ENCODE assay signal across 12 cellular contexts in genomic region chr14:22898302-22898894, GRCh38. TPM values are rescaled to one million over a fixed set of nuclear protein-coding genes. Genes with fewer than 3 reads are reported as not detected.
DNase-seq lines count a peak whose midpoint lies in the region; ATAC-seq and TF ChIP-seq lines count a peak whose summit lies in the region.
"Had no signal": no experiment of that assay in that cellular context is flagged by ENCODE, and none has a peak within 500 bp of the region (broad histone marks: within the 10 kb centered on the region; RNA-seq: fewer than 3 reads in every experiment).

No MANE protein-coding gene starts in this region.

- H3K79me2 ChIP-seq in mammary epithelial cell (ENCODE audit: insufficient read depth, low read length) = no peaks in the 10 kb centered on the region

- no TSS peak for BruUV-seq in mammary epithelial cell (replicated peaks; lab: Mats Ljungman, UMichigan)

- no peaks in the 10 kb centered on the region for H3K9me3 Mint-ChIP-seq in mesothelial cell of epicardium
- H3K9me3 Mint-ChIP-seq in CD4-positive, alpha-beta memory T cell = no peaks in the 10 kb centered on the region

- no peak overlapping the region for H3K27ac Mint-ChIP-seq in mesothelial cell of epicardium
- H3K27ac Mint-ChIP-seq in CD4-positive, alpha-beta memory T cell = peak overlapping the region in 1 of 7 donors; percentile 77

- H4K20me1 ChIP-seq in mammary epithelial cell (ENCODE audit: insufficient read depth, low read length) = no peaks in the 10 kb centered on the region

- H3K9me3 ChIP-seq in mammary epithelial cell (replicated peaks; ENCODE audit: insufficient read depth, low read length) = no peaks in the 10 kb centered on the region
- no peaks in the 10 kb centered on the region for H3K9me3 ChIP-seq in mesenchymal stem cell (ENCODE audit: control insufficient read depth, low read length)
- no peaks in the 10 kb centered on the region for H3K9me3 ChIP-seq in CD4-positive, alpha-beta memory T cell (ENCODE audit: control insufficient read depth in 1 of 2, low read length in 2 of 2)
- H3K9me3 ChIP-seq: MG63, tibial nerve had no signal

- peaks cover 15% of the 10 kb centered on the region for H3K4me1 ChIP-seq in mammary epithelial cell (ENCODE audit: insufficient read depth, low read length)
- no peaks in the 10 kb centered on the region for H3K4me1 ChIP-seq in mesenchymal stem cell (ENCODE audit: control insufficient read depth, insufficient read depth, low read depth, low read length)
- peaks cover 4% of the 10 kb centered on the region for H3K4me1 ChIP-seq in CD4-positive, alpha-beta memory T cell (ENCODE audit: insufficient read depth, low read length)

- no peak overlapping the region for H2BK15ac ChIP-seq in mesenchymal stem cell (ENCODE audit: low read depth, poor library complexity, severe bottlenecking)

- 28% methylated on average over 7 of the region's 7 CpGs for WGBS in mammary epithelial cell (ENCODE audit: low coverage, missing lambda C conversion rate)
- 36% methylated on average over 2 of the region's 7 CpGs for WGBS in mesenchymal stem cell

- H3K9ac ChIP-seq in mammary epithelial cell (ENCODE audit: insufficient read depth, low read length) (peak overlapping the region; percentile 2), mesenchymal stem cell (ENCODE audit: low read length) (peak overlapping the region; percentile 61)

- peak overlapping the region; percentile 41 for H4K8ac ChIP-seq in mesenchymal stem cell (ENCODE audit: low read length)

- no peak overlapping the region for H2BK120ac ChIP-seq in mesenchymal stem cell (ENCODE audit: low read depth, low read length)

- H3K4me3 Mint-ChIP-seq in mesothelial cell of epicardium = no peak overlapping the region
- H3K4me3 Mint-ChIP-seq in CD4-positive, alpha-beta memory T cell = no peak overlapping the region

- H3K18ac ChIP-seq in mesenchymal stem cell (ENCODE audit: low read depth in 1 of 2, low read length in 2 of 2) = no peak overlapping the region

- DNase-seq in AG08395 (ENCODE audit: low spot score) (peak; percentile 79), HS-27A (ENCODE audit: low read depth) (peak; percentile 31), mammary epithelial cell (peak; percentile 85), mesenchymal stem cell (peak; percentile 86), mesothelial cell of epicardium (ENCODE audit: low spot score in 2 of 2, unreplicated experiment in 2 of 2) (no peak), NCI-H2107 treated with DMSO at 0.1 percent for 48 hours (lab: John Stamatoyannopoulos, UW; ENCODE audit: unreplicated experiment) (no peak)
- DNase-seq in CD4-positive, alpha-beta memory T cell = no peak
- DNase-seq: DMS53, MG63 had no signal

- H3K4me2 ChIP-seq in mammary epithelial cell (ENCODE audit: insufficient read depth, low read depth, low read length) (no peak overlapping the region), mesenchymal stem cell (ENCODE audit: low read length, poor library complexity, severe bottlenecking) (no peak overlapping the region)

- intact Hi-C loops in mammary epithelial cell (cut with micrococcal nuclease) = loop anchor here (1.0 kb wide), 1 partner anchor 11 kb away; no protein-coding TSS in a partner anchor
- intact Hi-C loops in CD4-positive, alpha-beta memory T cell (cut with micrococcal nuclease) = no loop called here

- H3K36me3 ChIP-seq in mammary epithelial cell (ENCODE audit: insufficient read depth, low read length) = peaks cover 10% of the 10 kb centered on the region
- H3K36me3 ChIP-seq in mesenchymal stem cell (ENCODE audit: control insufficient read depth in 1 of 2, insufficient read depth in 2 of 2, low read depth in 1 of 2, low read length in 2 of 2) = peaks cover 23 to 29% of the 10 kb centered on the region in 2 experiments
- H3K36me3 ChIP-seq in CD4-positive, alpha-beta memory T cell (ENCODE audit: insufficient read depth, low read length) = peaks cover 23% of the 10 kb centered on the region
- H3K36me3 ChIP-seq: MG63 had no signal

- dilution Hi-C loops in mammary epithelial cell (cut with HindIII; ENCODE audit: low sequenced_read_pairs) = loop anchor here (5.0 kb wide), 1 partner anchor 61 kb away; the partner anchor contains the start of gene MMP14

- no peak for TF ChIP-seq CTCF in mammary epithelial cell (conservative IDR thresholded peaks at IDR 0.05 in 1 of 2, IDR thresholded peaks at IDR 0.05 in 1 of 2; ENCODE audit: extremely low read depth in 1 of 2, insufficient read depth in 1 of 2, low read depth in 1 of 2, low read length in 2 of 2)
- TF ChIP-seq CTCF in mesothelial cell of epicardium (IDR thresholded peaks at IDR 0.05; ENCODE audit: unreplicated experiment) = no peak

- H3K27ac ChIP-seq in mammary epithelial cell (ENCODE audit: insufficient read depth, low read depth, low read length) (peak overlapping the region; percentile 27), mesenchymal stem cell (ENCODE audit: low read length, poor library complexity, severe bottlenecking) (peak overlapping the region; percentile 76)
- H3K27ac ChIP-seq in CD4-positive, alpha-beta memory T cell (ENCODE audit: low read depth, low read length) = no peak overlapping the region
- H3K27ac ChIP-seq: tibial nerve had no signal

- POLR2A ChIA-PET in CD4-positive, alpha-beta memory T cell (lab: Charles Lee; ENCODE audit: partially characterized antibody) = interaction anchor here (3.0 kb wide), 1 partner anchor 15 kb away, joined by 14 read pairs; the partner anchor contains the start of gene REM2

- no peak overlapping the region for H3K4me3 ChIP-seq in mammary epithelial cell (replicated peaks in 1 of 3; ENCODE audit: insufficient read depth in 1 of 3, low read depth in 2 of 3, low read length in 3 of 3)
- H3K4me3 ChIP-seq in mesenchymal stem cell (ENCODE audit: insufficient read depth in 1 of 2, low read depth in 1 of 2, low read length in 2 of 2) = no peak overlapping the region
- no peak overlapping the region for H3K4me3 ChIP-seq in CD4-positive, alpha-beta memory T cell (ENCODE audit: low read length in 2 of 2)
- H3K4me3 ChIP-seq: MG63, tibial nerve had no signal

- no peak overlapping the region for H3K23ac ChIP-seq in mesenchymal stem cell (ENCODE audit: low read length in 2 of 2)

- peak overlapping the region; percentile 49 for H2BK5ac ChIP-seq in mesenchymal stem cell (ENCODE audit: low read depth, low read length, poor library complexity, severe bottlenecking)

- ATAC-seq in HG03045 (IDR thresholded peaks at IDR 0.05; ENCODE audit: unreplicated experiment) = no peak

- no peak overlapping the region for H2BK12ac ChIP-seq in mesenchymal stem cell (ENCODE audit: low read length in 2 of 2)

- in situ Hi-C loops in mammary epithelial cell (cut with MboI; ENCODE audit: low sequenced_read_pairs in 2 of 2) = no loop called here

- no peak overlapping the region for H3K14ac ChIP-seq in mesenchymal stem cell (ENCODE audit: low read length in 2 of 2)

- H3K27me3 ChIP-seq in mammary epithelial cell (ENCODE audit: insufficient read depth, low read length) = no peaks in the 10 kb centered on the region
- no peaks in the 10 kb centered on the region for H3K27me3 ChIP-seq in mesenchymal stem cell (ENCODE audit: control insufficient read depth in 1 of 2, insufficient read depth in 1 of 2, low read length in 2 of 2)
- no peaks in the 10 kb centered on the region for H3K27me3 ChIP-seq in CD4-positive, alpha-beta memory T cell (ENCODE audit: insufficient read depth, low read length)
- H3K27me3 ChIP-seq: MG63, tibial nerve had no signal

- H4K91ac ChIP-seq in mesenchymal stem cell (ENCODE audit: low read length) = no peak overlapping the region

- H3K27me3 Mint-ChIP-seq in mesothelial cell of epicardium (ENCODE audit: low read depth) = no peaks in the 10 kb centered on the region
- no peaks in the 10 kb centered on the region for H3K27me3 Mint-ChIP-seq in CD4-positive, alpha-beta memory T cell

- peak overlapping the region; percentile 89 for H2AK5ac ChIP-seq in mesenchymal stem cell (ENCODE audit: low read length, severe bottlenecking)

- H2AFZ ChIP-seq in mammary epithelial cell (ENCODE audit: low read depth, low read length) (peak overlapping the region; percentile 29), mesenchymal stem cell (ENCODE audit: low read depth, low read length) (no peak overlapping the region)

- H3K36me3 Mint-ChIP-seq in mesothelial cell of epicardium = peaks cover 14% of the 10 kb centered on the region
- H3K36me3 Mint-ChIP-seq in CD4-positive, alpha-beta memory T cell = peaks cover 17 to 28% of the 10 kb centered on the region in 2 donors

- H3K4ac ChIP-seq in mesenchymal stem cell (ENCODE audit: low read depth in 1 of 2, low read length in 2 of 2) = peak overlapping the region in 1 of 2 experiments; percentile 65

- peaks cover 3% of the 10 kb centered on the region for H3K79me1 ChIP-seq in mesenchymal stem cell (replicated peaks; ENCODE audit: low read length, poor library complexity, severe bottlenecking)

- H3K4me1 Mint-ChIP-seq in mesothelial cell of epicardium = no peaks in the 10 kb centered on the region
- peaks cover 5 to 15% (median 5%) of the 10 kb centered on the region in 4 donors for H3K4me1 Mint-ChIP-seq in CD4-positive, alpha-beta memory T cell

- CTCF ChIA-PET in mammary epithelial cell (lab: Charles Lee; ENCODE audit: low non-redundant PET) = interaction anchor here (0.5 to 0.6 kb wide), 2 partner anchors 46 to 573 kb away, joined by 3 read pairs; no protein-coding TSS in a partner anchor
- CTCF ChIA-PET in CD4-positive, alpha-beta memory T cell (lab: Charles Lee; ENCODE audit: partially characterized antibody) = interaction anchor here (2.0 to 9.0 kb wide), 7 partner anchors 8 to 44 kb away, joined by 5 to 123 read pairs (median 45); partner anchors contain the start of genes LRP10, PRMT5, RBM23 and REM2

RNA-seq across cellular contexts. Expression of gene REM2, which starts 15.4 kb away (rescaled TPM):
- total RNA-seq in mammary epithelial cell (under 1 TPM; 0.33 to 0.40 TPM), mesothelial cell of epicardium (2.6 to 3.0 TPM (median 3.0 TPM) in 3 replicates)
- 0.09 TPM for polyA plus RNA-seq in mammary epithelial cell
- not detected for polyA minus RNA-seq in mammary epithelial cell
- 0.10 TPM for polyA plus RNA-seq in mesenchymal stem cell (2013, experiment 1 of 2)
- polyA plus RNA-seq in mesenchymal stem cell (2013, experiment 2 of 2) = 0.10 TPM
- 1 to 10 TPM; 4.4 to 4.6 TPM for total RNA-seq in CD4-positive, alpha-beta memory T cell
- 1 to 10 TPM in 1 of 2 donors, under 1 TPM in 1; 0.55 to 1.5 TPM for polyA plus RNA-seq in CD4-positive, alpha-beta memory T cell
- total RNA-seq: dermis microvascular lymphatic vessel endothelial cell had no signal

RNA-seq across cellular contexts. Expression of gene RBM23, which starts 20.6 kb away (rescaled TPM):
- 10 to 100 TPM; 38.7 to 55.8 TPM for total RNA-seq in mammary epithelial cell
- polyA plus RNA-seq in mammary epithelial cell = 52.0 TPM
- 53.5 TPM for polyA minus RNA-seq in mammary epithelial cell
- polyA plus RNA-seq in mesenchymal stem cell (2013, experiment 1 of 2) = 50.5 TPM
- 49.1 TPM for polyA plus RNA-seq in mesenchymal stem cell (2013, experiment 2 of 2)
- total RNA-seq in mesothelial cell of epicardium = 97.9 to 106 TPM (median 101 TPM) in 3 replicates
- total RNA-seq in CD4-positive, alpha-beta memory T cell = 100 to 1,000 TPM; 119 to 123 TPM
- polyA plus RNA-seq in CD4-positive, alpha-beta memory T cell = 10 to 100 TPM; 57.1 to 58.3 TPM

RNA-seq across cellular contexts. Expression of gene LRP10, which starts 26.9 kb away (rescaled TPM):
- total RNA-seq in mammary epithelial cell (100 to 1,000 TPM; 122 to 134 TPM), mesothelial cell of epicardium (38.6 to 40.4 TPM (median 39.8 TPM) in 3 replicates)
- polyA plus RNA-seq in mammary epithelial cell = 110 TPM
- 360 TPM for polyA minus RNA-seq in mammary epithelial cell
- polyA plus RNA-seq in mesenchymal stem cell (2013, experiment 1 of 2) = 99.1 TPM
- 101 TPM for polyA plus RNA-seq in mesenchymal stem cell (2013, experiment 2 of 2)
- 10 to 100 TPM; 93.1 to 98.1 TPM for total RNA-seq in CD4-positive, alpha-beta memory T cell
- 100 to 1,000 TPM in 1 of 2 donors, 10 to 100 TPM in 1; 92.0 to 118 TPM for polyA plus RNA-seq in CD4-positive, alpha-beta memory T cell

RNA-seq across cellular contexts. Expression of gene PRMT5, which starts 30.8 kb away (rescaled TPM):
- total RNA-seq in mammary epithelial cell (100 to 1,000 TPM in 1 of 2 donors, 10 to 100 TPM in 1; 61.3 to 120 TPM), mesothelial cell of epicardium (86.2 to 89.8 TPM (median 86.2 TPM) in 3 replicates)
- polyA plus RNA-seq in mammary epithelial cell = 217 TPM
- 327 TPM for polyA minus RNA-seq in mammary epithelial cell
- 53.5 TPM for polyA plus RNA-seq in mesenchymal stem cell (2013, experiment 1 of 2)
- 48.3 TPM for polyA plus RNA-seq in mesenchymal stem cell (2013, experiment 2 of 2)
- 10 to 100 TPM; 25.8 to 30.5 TPM for total RNA-seq in CD4-positive, alpha-beta memory T cell
- 10 to 100 TPM; 50.6 to 65.1 TPM for polyA plus RNA-seq in CD4-positive, alpha-beta memory T cell

RNA-seq across cellular contexts. Expression of gene HAUS4, which starts 58.5 kb away (rescaled TPM):
- total RNA-seq in mammary epithelial cell (10 to 100 TPM; 32.0 to 35.0 TPM), mesothelial cell of epicardium (32.7 to 33.2 TPM (median 33.0 TPM) in 3 replicates)
- 29.9 TPM for polyA plus RNA-seq in mammary epithelial cell
- 33.4 TPM for polyA minus RNA-seq in mammary epithelial cell
- 21.3 TPM for polyA plus RNA-seq in mesenchymal stem cell (2013, experiment 1 of 2)
- polyA plus RNA-seq in mesenchymal stem cell (2013, experiment 2 of 2) = 21.5 TPM
- 10 to 100 TPM; 32.6 to 35.7 TPM for total RNA-seq in CD4-positive, alpha-beta memory T cell
- 10 to 100 TPM; 29.1 to 31.3 TPM for polyA plus RNA-seq in CD4-positive, alpha-beta memory T cell

Comparison
In these comparisons a context has a peak if more than half of its experiments do, and no peak if none do; other contexts are left out.
1. DNase-seq: peak in AG08395 (single experiment), HS-27A (single experiment), mammary epithelial cell (single experiment) and mesenchymal stem cell (single experiment); none in mesothelial cell of epicardium (0 of 2), CD4-positive, alpha-beta memory T cell (0 of 5) and NCI-H2107 treated with DMSO at 0.1 percent for 48 hours (single experiment).